2 cellular contexts compared by ENCODE assay signal in the genomic region with DNA sequence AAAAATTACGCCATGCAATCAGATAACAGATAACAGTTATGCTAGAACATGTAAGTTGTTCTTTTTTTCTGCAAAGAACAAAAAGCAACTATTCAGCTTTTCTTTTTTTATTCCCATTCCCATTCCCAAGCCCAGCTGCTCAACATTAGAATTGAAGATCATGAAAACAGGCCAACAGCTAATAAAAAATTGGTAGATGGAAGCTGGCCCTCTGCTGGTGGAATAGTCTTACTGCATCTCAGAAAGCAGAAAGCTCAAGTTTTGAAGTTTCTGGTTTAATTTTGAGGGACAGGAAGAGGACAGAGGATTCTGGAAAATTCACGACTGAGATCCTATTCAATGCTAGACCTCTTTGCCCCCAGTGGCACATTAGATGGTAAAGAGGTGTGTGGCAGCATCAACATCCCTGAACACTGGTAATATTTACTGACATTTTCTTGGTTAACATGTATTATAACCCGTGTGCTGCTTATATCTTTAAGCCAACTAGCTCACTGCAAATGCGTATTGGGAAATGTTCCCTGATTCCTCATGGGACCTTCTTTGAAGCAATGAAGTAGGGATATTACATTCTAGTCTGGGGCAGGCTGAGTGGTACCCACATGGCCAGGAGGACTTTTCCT.
TF ChIP-seq lines count a peak whose summit lies in the region.

No MANE protein-coding gene starts in this region.

TF ChIP-seq in SK-N-SH, 30 proteins besides CTCF, POLR2A, EP300 and RAD21 (continued from another document):
- TF ChIP-seq, protein P1, sequence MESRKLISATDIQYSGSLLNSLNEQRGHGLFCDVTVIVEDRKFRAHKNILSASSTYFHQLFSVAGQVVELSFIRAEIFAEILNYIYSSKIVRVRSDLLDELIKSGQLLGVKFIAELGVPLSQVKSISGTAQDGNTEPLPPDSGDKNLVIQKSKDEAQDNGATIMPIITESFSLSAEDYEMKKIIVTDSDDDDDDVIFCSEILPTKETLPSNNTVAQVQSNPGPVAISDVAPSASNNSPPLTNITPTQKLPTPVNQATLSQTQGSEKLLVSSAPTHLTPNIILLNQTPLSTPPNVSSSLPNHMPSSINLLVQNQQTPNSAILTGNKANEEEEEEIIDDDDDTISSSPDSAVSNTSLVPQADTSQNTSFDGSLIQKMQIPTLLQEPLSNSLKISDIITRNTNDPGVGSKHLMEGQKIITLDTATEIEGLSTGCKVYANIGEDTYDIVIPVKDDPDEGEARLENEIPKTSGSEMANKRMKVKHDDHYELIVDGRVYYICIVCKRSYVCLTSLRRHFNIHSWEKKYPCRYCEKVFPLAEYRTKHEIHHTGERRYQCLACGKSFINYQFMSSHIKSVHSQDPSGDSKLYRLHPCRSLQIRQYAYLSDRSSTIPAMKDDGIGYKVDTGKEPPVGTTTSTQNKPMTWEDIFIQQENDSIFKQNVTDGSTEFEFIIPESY (IDR thresholded peaks at IDR 0.05; ENCODE audit: borderline replicate concordance, low read depth): no peak
- TF ChIP-seq YY1 (IDR thresholded peaks at IDR 0.05; ENCODE audit: low read depth): no peak

TF ChIP-seq in SK-N-SH treated with all-trans-retinoic acid at 6 μM for 48 hours, 23 proteins besides CTCF, POLR2A, EP300 and RAD21 (continued from another document):
- TF ChIP-seq, protein P2, sequence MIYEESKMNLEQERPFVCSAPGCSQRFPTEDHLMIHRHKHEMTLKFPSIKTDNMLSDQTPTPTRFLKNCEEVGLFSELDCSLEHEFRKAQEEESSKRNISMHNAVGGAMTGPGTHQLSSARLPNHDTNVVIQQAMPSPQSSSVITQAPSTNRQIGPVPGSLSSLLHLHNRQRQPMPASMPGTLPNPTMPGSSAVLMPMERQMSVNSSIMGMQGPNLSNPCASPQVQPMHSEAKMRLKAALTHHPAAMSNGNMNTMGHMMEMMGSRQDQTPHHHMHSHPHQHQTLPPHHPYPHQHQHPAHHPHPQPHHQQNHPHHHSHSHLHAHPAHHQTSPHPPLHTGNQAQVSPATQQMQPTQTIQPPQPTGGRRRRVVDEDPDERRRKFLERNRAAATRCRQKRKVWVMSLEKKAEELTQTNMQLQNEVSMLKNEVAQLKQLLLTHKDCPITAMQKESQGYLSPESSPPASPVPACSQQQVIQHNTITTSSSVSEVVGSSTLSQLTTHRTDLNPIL (CRISPR knock-in tag; IDR thresholded peaks at IDR 0.05; ENCODE audit: low read depth): no peak
- no peak for TF ChIP-seq ZNF565 (CRISPR knock-in tag; conservative IDR thresholded peaks at IDR 0.05; ENCODE audit: low read depth)
- no peak for TF ChIP-seq ZNF8 (CRISPR knock-in tag; IDR thresholded peaks at IDR 0.05)
- no peak for TF ChIP-seq SNAI2 (CRISPR knock-in tag; IDR thresholded peaks at IDR 0.05)
- TF ChIP-seq TOX (CRISPR knock-in tag; IDR thresholded peaks at IDR 0.05; ENCODE audit: borderline replicate concordance): no peak
- no peak for TF ChIP-seq TCF4 (CRISPR knock-in tag; IDR thresholded peaks at IDR 0.05; ENCODE audit: borderline replicate concordance)
- no peak for TF ChIP-seq CSDC2 (CRISPR knock-in tag; IDR thresholded peaks at IDR 0.05)
- no peak for TF ChIP-seq GLIS3 (CRISPR knock-in tag; IDR thresholded peaks at IDR 0.05)
- TF ChIP-seq, protein P3, sequence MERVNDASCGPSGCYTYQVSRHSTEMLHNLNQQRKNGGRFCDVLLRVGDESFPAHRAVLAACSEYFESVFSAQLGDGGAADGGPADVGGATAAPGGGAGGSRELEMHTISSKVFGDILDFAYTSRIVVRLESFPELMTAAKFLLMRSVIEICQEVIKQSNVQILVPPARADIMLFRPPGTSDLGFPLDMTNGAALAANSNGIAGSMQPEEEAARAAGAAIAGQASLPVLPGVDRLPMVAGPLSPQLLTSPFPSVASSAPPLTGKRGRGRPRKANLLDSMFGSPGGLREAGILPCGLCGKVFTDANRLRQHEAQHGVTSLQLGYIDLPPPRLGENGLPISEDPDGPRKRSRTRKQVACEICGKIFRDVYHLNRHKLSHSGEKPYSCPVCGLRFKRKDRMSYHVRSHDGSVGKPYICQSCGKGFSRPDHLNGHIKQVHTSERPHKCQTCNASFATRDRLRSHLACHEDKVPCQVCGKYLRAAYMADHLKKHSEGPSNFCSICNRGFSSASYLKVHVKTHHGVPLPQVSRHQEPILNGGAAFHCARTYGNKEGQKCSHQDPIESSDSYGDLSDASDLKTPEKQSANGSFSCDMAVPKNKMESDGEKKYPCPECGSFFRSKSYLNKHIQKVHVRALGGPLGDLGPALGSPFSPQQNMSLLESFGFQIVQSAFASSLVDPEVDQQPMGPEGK (CRISPR knock-in tag; IDR thresholded peaks at IDR 0.05; ENCODE audit: borderline replicate concordance): no peak
- TF ChIP-seq ZNF70 (CRISPR knock-in tag; IDR thresholded peaks at IDR 0.05): no peak
- no peak for TF ChIP-seq OSR1 (CRISPR knock-in tag; IDR thresholded peaks at IDR 0.05)
- no peak for TF ChIP-seq BACH2 (CRISPR knock-in tag; IDR thresholded peaks at IDR 0.05; ENCODE audit: borderline replicate concordance)
- TF ChIP-seq, protein P4, sequence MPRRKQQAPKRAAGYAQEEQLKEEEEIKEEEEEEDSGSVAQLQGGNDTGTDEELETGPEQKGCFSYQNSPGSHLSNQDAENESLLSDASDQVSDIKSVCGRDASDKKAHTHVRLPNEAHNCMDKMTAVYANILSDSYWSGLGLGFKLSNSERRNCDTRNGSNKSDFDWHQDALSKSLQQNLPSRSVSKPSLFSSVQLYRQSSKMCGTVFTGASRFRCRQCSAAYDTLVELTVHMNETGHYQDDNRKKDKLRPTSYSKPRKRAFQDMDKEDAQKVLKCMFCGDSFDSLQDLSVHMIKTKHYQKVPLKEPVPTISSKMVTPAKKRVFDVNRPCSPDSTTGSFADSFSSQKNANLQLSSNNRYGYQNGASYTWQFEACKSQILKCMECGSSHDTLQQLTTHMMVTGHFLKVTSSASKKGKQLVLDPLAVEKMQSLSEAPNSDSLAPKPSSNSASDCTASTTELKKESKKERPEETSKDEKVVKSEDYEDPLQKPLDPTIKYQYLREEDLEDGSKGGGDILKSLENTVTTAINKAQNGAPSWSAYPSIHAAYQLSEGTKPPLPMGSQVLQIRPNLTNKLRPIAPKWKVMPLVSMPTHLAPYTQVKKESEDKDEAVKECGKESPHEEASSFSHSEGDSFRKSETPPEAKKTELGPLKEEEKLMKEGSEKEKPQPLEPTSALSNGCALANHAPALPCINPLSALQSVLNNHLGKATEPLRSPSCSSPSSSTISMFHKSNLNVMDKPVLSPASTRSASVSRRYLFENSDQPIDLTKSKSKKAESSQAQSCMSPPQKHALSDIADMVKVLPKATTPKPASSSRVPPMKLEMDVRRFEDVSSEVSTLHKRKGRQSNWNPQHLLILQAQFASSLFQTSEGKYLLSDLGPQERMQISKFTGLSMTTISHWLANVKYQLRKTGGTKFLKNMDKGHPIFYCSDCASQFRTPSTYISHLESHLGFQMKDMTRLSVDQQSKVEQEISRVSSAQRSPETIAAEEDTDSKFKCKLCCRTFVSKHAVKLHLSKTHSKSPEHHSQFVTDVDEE (CRISPR knock-in tag; IDR thresholded peaks at IDR 0.05): no peak
